In the genomic region with DNA sequence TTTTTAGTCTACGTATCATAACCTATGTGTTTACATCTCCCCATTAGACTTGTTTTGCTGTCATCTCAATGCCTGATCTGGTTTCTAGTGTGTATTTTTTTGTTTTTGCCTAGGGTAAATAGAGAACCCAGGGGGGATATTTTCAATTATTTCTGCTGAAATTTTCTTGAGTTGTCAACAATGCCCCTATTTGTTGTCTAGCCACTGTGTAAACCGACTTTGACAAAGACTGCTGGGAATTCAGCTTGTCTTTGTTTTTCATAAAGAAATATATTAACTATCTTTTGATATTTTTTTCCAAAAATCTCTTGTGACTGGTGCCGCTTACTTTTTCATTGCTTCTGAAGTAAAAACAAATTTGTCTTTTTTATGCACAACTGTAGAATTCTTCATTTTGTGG, we compare ENCODE assay signal across 29 cellular contexts.
"Had no signal": no experiment of that assay in that cellular context is flagged by ENCODE, and none has a peak within 500 bp of the region (broad histone marks: within the 10 kb centered on the region; RNA-seq: fewer than 3 reads in every experiment).

No MANE protein-coding gene starts in this region.

- H3K27ac ChIP-seq: brain microvascular endothelial cell, coronary artery, esophagus muscularis mucosa, foreskin keratinocyte, gastroesophageal sphincter, VCaP had no signal

- H3K36me3 Mint-ChIP-seq: activated naive CD4-positive, alpha-beta T cell treated with anti-CD3 and anti-CD28 coated beads, Interleukin-2, amount 10 ng/mL, durations not matched to agents 7 days and 5 days; activated naive CD4-positive, alpha-beta T cell treated with anti-CD3 and anti-CD28 coated beads, Interleukin-2, amount 50 U/mL, for 72 hours; activated naive CD8-positive, alpha-beta T cell treated with anti-CD3 and anti-CD28 coated beads, Interleukin-2, amount 10 ng/mL, durations not matched to agents 7 days and 5 days; WTC11 had no signal

- H3K9me3 Mint-ChIP-seq: activated CD4-positive, alpha-beta memory T cell treated with anti-CD3 and anti-CD28 coated beads, Interleukin-2, amount 10 ng/mL, durations not matched to agents 7 days and 5 days; activated CD4-positive, alpha-beta T cell treated with anti-CD3 and anti-CD28 coated beads, Interleukin-2, amount 10 ng/mL, durations not matched to agents 7 days and 5 days; activated naive CD4-positive, alpha-beta T cell treated with anti-CD3 and anti-CD28 coated beads, Interleukin-2, amount 10 ng/mL, durations not matched to agents 7 days and 5 days; activated naive CD4-positive, alpha-beta T cell treated with anti-CD3 and anti-CD28 coated beads, Interleukin-2, amount 50 U/mL, for 72 hours; activated naive CD8-positive, alpha-beta T cell treated with anti-CD3 and anti-CD28 coated beads, Interleukin-2, amount 10 ng/mL, durations not matched to agents 7 days and 5 days; activated T-cell treated with anti-CD3 and anti-CD28 coated beads, Interleukin-2, amount 50 U/mL, for 24 hours; activated T-cell treated with anti-CD3 and anti-CD28 coated beads, Interleukin-2, amount 50 U/mL, for 72 hours; central memory CD8-positive, alpha-beta T cell; dendritic cell treated with granulocyte-macrophage colony-stimulating factor and Interleukin-4, amounts not matched to agents 40 ng/mL and 50 ng/mL, for 4 days; effector memory CD8-positive, alpha-beta T cell; WTC11 had no signal

- ATAC-seq: activated naive CD4-positive, alpha-beta T cell treated with anti-CD3 and anti-CD28 coated beads, Interleukin-2, amount 50 U/mL, for 72 hours; activated T-cell treated with anti-CD3 and anti-CD28 coated beads, Interleukin-2, amount 50 U/mL, for 72 hours; effector memory CD8-positive, alpha-beta T cell; foreskin keratinocyte; gastroesophageal sphincter had no signal

- H3K27ac Mint-ChIP-seq: activated CD4-positive, alpha-beta memory T cell treated with anti-CD3 and anti-CD28 coated beads, Interleukin-2, amount 10 ng/mL, durations not matched to agents 7 days and 5 days; activated CD4-positive, alpha-beta T cell treated with anti-CD3 and anti-CD28 coated beads, Interleukin-2, amount 10 ng/mL, durations not matched to agents 7 days and 5 days; activated naive CD4-positive, alpha-beta T cell treated with anti-CD3 and anti-CD28 coated beads, Interleukin-2, amount 10 ng/mL, durations not matched to agents 7 days and 5 days; activated naive CD4-positive, alpha-beta T cell treated with anti-CD3 and anti-CD28 coated beads, Interleukin-2, amount 50 U/mL, for 72 hours; activated naive CD8-positive, alpha-beta T cell treated with anti-CD3 and anti-CD28 coated beads, Interleukin-2, amount 10 ng/mL, durations not matched to agents 7 days and 5 days; activated T-cell treated with anti-CD3 and anti-CD28 coated beads, Interleukin-2, amount 50 U/mL, for 24 hours; activated T-cell treated with anti-CD3 and anti-CD28 coated beads, Interleukin-2, amount 50 U/mL, for 72 hours; dendritic cell treated with granulocyte-macrophage colony-stimulating factor and Interleukin-4, amounts not matched to agents 40 ng/mL and 50 ng/mL, for 4 days; effector memory CD8-positive, alpha-beta T cell; WTC11 had no signal

- H3K27me3 Mint-ChIP-seq: activated CD4-positive, alpha-beta memory T cell treated with anti-CD3 and anti-CD28 coated beads, Interleukin-2, amount 10 ng/mL, durations not matched to agents 7 days and 5 days; activated CD4-positive, alpha-beta T cell treated with anti-CD3 and anti-CD28 coated beads, Interleukin-2, amount 10 ng/mL, durations not matched to agents 7 days and 5 days; activated naive CD4-positive, alpha-beta T cell treated with anti-CD3 and anti-CD28 coated beads, Interleukin-2, amount 10 ng/mL, durations not matched to agents 7 days and 5 days; activated T-cell treated with anti-CD3 and anti-CD28 coated beads, Interleukin-2, amount 50 U/mL, for 24 hours; central memory CD8-positive, alpha-beta T cell; dendritic cell treated with granulocyte-macrophage colony-stimulating factor and Interleukin-4, amounts not matched to agents 40 ng/mL and 50 ng/mL, for 4 days; effector memory CD8-positive, alpha-beta T cell had no signal

- H3K4me3 Mint-ChIP-seq: activated CD4-positive, alpha-beta memory T cell treated with anti-CD3 and anti-CD28 coated beads, Interleukin-2, amount 10 ng/mL, durations not matched to agents 7 days and 5 days; activated CD4-positive, alpha-beta T cell treated with anti-CD3 and anti-CD28 coated beads, Interleukin-2, amount 10 ng/mL, durations not matched to agents 7 days and 5 days; activated naive CD4-positive, alpha-beta T cell treated with anti-CD3 and anti-CD28 coated beads, Interleukin-2, amount 10 ng/mL, durations not matched to agents 7 days and 5 days; activated naive CD8-positive, alpha-beta T cell treated with anti-CD3 and anti-CD28 coated beads, Interleukin-2, amount 10 ng/mL, durations not matched to agents 7 days and 5 days; activated T-cell treated with anti-CD3 and anti-CD28 coated beads, Interleukin-2, amount 50 U/mL, for 24 hours; activated T-cell treated with anti-CD3 and anti-CD28 coated beads, Interleukin-2, amount 50 U/mL, for 72 hours; central memory CD8-positive, alpha-beta T cell; dendritic cell treated with granulocyte-macrophage colony-stimulating factor and Interleukin-4, amounts not matched to agents 40 ng/mL and 50 ng/mL, for 4 days; effector memory CD8-positive, alpha-beta T cell; WTC11 had no signal

- DNase-seq: activated CD4-positive, alpha-beta memory T cell treated with anti-CD3 and anti-CD28 coated beads, Interleukin-2, amount 10 ng/mL, durations not matched to agents 7 days and 5 days; activated CD4-positive, alpha-beta T cell treated with anti-CD3 and anti-CD28 coated beads for 1 hour; activated CD4-positive, alpha-beta T cell treated with anti-CD3 and anti-CD28 coated beads for 4 hours; activated CD4-positive, alpha-beta T cell treated with anti-CD3 and anti-CD28 coated beads, Interleukin-2, amount 10 ng/mL, durations not matched to agents 7 days and 5 days; activated CD4-positive, alpha-beta T cell treated with anti-CD3 and anti-CD28 coated beads, Interleukin-2, amount 50 U/mL, for 4 hours; activated CD8-positive, alpha-beta memory T cell treated with anti-CD3 and anti-CD28 coated beads, Interleukin-2, amount 50 U/mL, for 48 hours; activated gamma-delta T cell; activated naive CD4-positive, alpha-beta T cell; activated naive CD4-positive, alpha-beta T cell treated with anti-CD3 and anti-CD28 coated beads, Interleukin-2, amount 10 ng/mL, durations not matched to agents 7 days and 5 days; activated naive CD8-positive, alpha-beta T cell treated with anti-CD3 and anti-CD28 coated beads, Interleukin-2, amount 10 ng/mL, durations not matched to agents 7 days and 5 days; activated T-cell treated with anti-CD3 and anti-CD28 coated beads for 4 hours; activated T-cell treated with anti-CD3 and anti-CD28 coated beads, Interleukin-2, amount 50 U/mL, for 24 hours; activated T-cell treated with anti-CD3 and anti-CD28 coated beads, Interleukin-2, amount 50 U/mL, for 72 hours; anterior cingulate cortex; brain microvascular endothelial cell; effector CD4-positive, alpha-beta T cell; effector memory CD8-positive, alpha-beta T cell; erythroblast; foreskin keratinocyte; head of caudate nucleus; T-helper 2 cell had no signal

- H3K4me1 Mint-ChIP-seq: activated CD4-positive, alpha-beta memory T cell treated with anti-CD3 and anti-CD28 coated beads, Interleukin-2, amount 10 ng/mL, durations not matched to agents 7 days and 5 days; activated CD4-positive, alpha-beta T cell treated with anti-CD3 and anti-CD28 coated beads, Interleukin-2, amount 10 ng/mL, durations not matched to agents 7 days and 5 days; activated naive CD4-positive, alpha-beta T cell treated with anti-CD3 and anti-CD28 coated beads, Interleukin-2, amount 10 ng/mL, durations not matched to agents 7 days and 5 days; activated naive CD8-positive, alpha-beta T cell treated with anti-CD3 and anti-CD28 coated beads, Interleukin-2, amount 10 ng/mL, durations not matched to agents 7 days and 5 days; central memory CD8-positive, alpha-beta T cell had no signal
